In the genomic region with DNA sequence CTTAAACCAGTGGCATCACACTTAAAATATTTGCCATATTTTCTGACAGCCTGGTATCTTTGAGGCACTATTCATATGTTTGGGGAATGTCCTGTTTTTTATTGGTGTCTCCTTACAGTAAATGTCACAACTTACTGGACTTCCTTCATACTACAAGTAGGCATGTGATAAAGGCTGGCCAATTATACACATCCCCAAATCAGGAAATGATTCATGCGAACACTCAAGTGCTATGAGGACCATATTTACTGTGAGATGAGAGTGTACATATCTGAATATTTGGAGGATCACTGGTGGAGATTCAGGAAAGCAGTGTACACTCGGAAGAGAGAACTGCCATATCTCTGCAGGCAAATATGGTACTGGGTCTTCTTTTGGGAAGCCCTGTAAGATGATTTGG, we compare ENCODE assay signal across 23 cellular contexts.
DNase-seq lines count a peak whose midpoint lies in the region; ATAC-seq, FAIRE-seq and TF ChIP-seq lines count a peak whose summit lies in the region.
"Had no signal": no experiment of that assay in that cellular context is flagged by ENCODE, and none has a peak within 500 bp of the region (broad histone marks: within the 10 kb centered on the region; RNA-seq: fewer than 3 reads in every experiment).

No MANE protein-coding gene starts in this region.

- no peak overlapping the region for H2AK9ac ChIP-seq in IMR-90 (replicated peaks; ENCODE audit: low read depth, low read length, poor library complexity)

- TF ChIP-seq CTCF in IMR-90 (conservative IDR thresholded peaks at IDR 0.05; ENCODE audit: low read depth, low read length) (no peak), bronchial epithelial cell (IDR thresholded peaks at IDR 0.05; ENCODE audit: insufficient read depth, low read length, severe bottlenecking) (no peak)

- H4K91ac ChIP-seq in IMR-90 (ENCODE audit: insufficient read depth, low read depth, low read length) = no peak overlapping the region

- in situ Hi-C loops in IMR-90 (cut with MboI; ENCODE audit: low sequenced_read_pairs) = no loop called here

- no peak overlapping the region for H3K4me2 ChIP-seq in IMR-90 (ENCODE audit: low read depth, low read length)
- H3K4me2 ChIP-seq: BLaER1 treated with 17β-estradiol and CSF1 and Interleukin-3, amounts not matched to agents 10 nM and 100 nM; PC-9 had no signal

- H3K9me3 ChIP-seq in IMR-90 (ENCODE audit: control insufficient read depth, insufficient read depth, low read length) = no peaks in the 10 kb centered on the region
- H3K9me3 ChIP-seq: MG63 had no signal

- no peaks in the 10 kb centered on the region for H3K79me1 ChIP-seq in IMR-90 (ENCODE audit: low read depth in 1 of 2, low read length in 2 of 2)

- H3K23ac ChIP-seq in IMR-90 (ENCODE audit: low read depth, low read length) = no peak overlapping the region

- BruUV-seq in IMR-90 (replicated peaks; lab: Mats Ljungman, UMichigan) = no TSS peak

- no peak overlapping the region for H3K18ac ChIP-seq in IMR-90 (ENCODE audit: low read depth, low read length)

- H2BK5ac ChIP-seq in IMR-90 (ENCODE audit: low read depth, low read length, poor library complexity, severe bottlenecking) = no peak overlapping the region

- no peak for TF ChIP-seq RAD21 in IMR-90 (IDR thresholded peaks at IDR 0.05; ENCODE audit: low read length)

- no peaks in the 10 kb centered on the region for H3K4me1 ChIP-seq in IMR-90 (ENCODE audit: control insufficient read depth, insufficient read depth, low read length)

- no peak overlapping the region for H3K14ac ChIP-seq in IMR-90 (replicated peaks; ENCODE audit: low read depth, low read length)

- no peak overlapping the region for H3K56ac ChIP-seq in IMR-90 (ENCODE audit: extremely low read depth, insufficient read depth, low read length)

- H2BK120ac ChIP-seq in IMR-90 (ENCODE audit: low read depth, low read length) = no peak overlapping the region

- H3K36me3 ChIP-seq in IMR-90 (ENCODE audit: control insufficient read depth, insufficient read depth, low read length) (no peaks in the 10 kb centered on the region), bronchial epithelial cell (ENCODE audit: control insufficient read depth, insufficient read depth, low read length) (no peaks in the 10 kb centered on the region)
- H3K36me3 ChIP-seq: BLaER1 treated with 17β-estradiol and CSF1 and Interleukin-3, amounts not matched to agents 10 nM and 100 nM; MG63 had no signal

- no peak for TF ChIP-seq POLR2A in IMR-90 (IDR thresholded peaks at IDR 0.05; ENCODE audit: low read depth, low read length)

- dilution Hi-C loops in IMR-90 (cut with HindIII; ENCODE audit: low sequenced_read_pairs, unreplicated experiment) = no loop called here

- no peaks in the 10 kb centered on the region for H3K27me3 ChIP-seq in IMR-90 (ENCODE audit: control insufficient read depth, insufficient read depth, low read length)
- H3K27me3 ChIP-seq in bronchial epithelial cell (ENCODE audit: control insufficient read depth, insufficient read depth, low read length) = no peaks in the 10 kb centered on the region
- H3K27me3 ChIP-seq: BLaER1 treated with 17β-estradiol and CSF1 and Interleukin-3, amounts not matched to agents 10 nM and 100 nM; MG63 had no signal

- H2BK20ac ChIP-seq in IMR-90 (ENCODE audit: low read depth, low read length) = no peak overlapping the region

- H4K5ac ChIP-seq in IMR-90 (ENCODE audit: low read depth, low read length) = no peak overlapping the region

- no peak for FAIRE-seq in bronchial epithelial cell (lab: Jason Lieb, UNC)
- FAIRE-seq: GM12878 had no signal

- no peak overlapping the region for H3K9ac ChIP-seq in IMR-90 (ENCODE audit: low read depth, low read length)
- H3K9ac ChIP-seq: BLaER1 treated with 17β-estradiol and CSF1 and Interleukin-3, amounts not matched to agents 10 nM and 100 nM had no signal

- H3K4ac ChIP-seq in IMR-90 (ENCODE audit: low read depth, low read length) = no peak overlapping the region

- POLR2A ChIA-PET in IMR-90 (lab: Charles Lee; ENCODE audit: unreplicated experiment) = no interaction called here

- no peak overlapping the region for H2AK5ac ChIP-seq in IMR-90 (ENCODE audit: low read depth, low read length)

- H4K8ac ChIP-seq in IMR-90 (ENCODE audit: low read depth in 2 of 2, low read length in 2 of 2) = no peak overlapping the region

- peak; percentile 0 for DNase-seq in COLO829 (ENCODE audit: low spot score)
- peak; percentile 7 for DNase-seq in EH (ENCODE audit: low read depth)
- DNase-seq in IMR-90 = peak; percentile 7
- peak; percentile 7 for DNase-seq in bronchial epithelial cell (ENCODE audit: low read depth)
- DNase-seq in nucleus accumbens (lab: John Stamatoyannopoulos, UW) = no peak
- DNase-seq in activated gamma-delta T cell treated with Interleukin-2 at 50 U/mL for 16 hours = no peak
- no peak for DNase-seq in head of caudate nucleus
- DNase-seq: CD4-positive, alpha-beta memory T cell; H9; Karpas-422; MG63; NCI-H1092 treated with DMSO at 0.1 percent for 48 hours; NCI-H1436 treated with DMSO at 0.1 percent for 48 hours; NCI-H1930; NCI-H2227 treated with DMSO at 0.1 percent for 48 hours; NCI-H524 treated with DMSO at 0.1 percent for 48 hours; PC-9; SHP77 treated with DMSO at 0.1 percent for 48 hours; T-helper 2 cell had no signal

- H2BK15ac ChIP-seq in IMR-90 (ENCODE audit: low read depth, low read length) = no peak overlapping the region

- CTCF ChIA-PET in IMR-90 (lab: Yijun Ruan, JAX) = no interaction called here

- H4K20me1 ChIP-seq in IMR-90 (ENCODE audit: insufficient read depth, low read length) = no peaks in the 10 kb centered on the region
- H4K20me1 ChIP-seq: BLaER1 treated with 17β-estradiol and CSF1 and Interleukin-3, amounts not matched to agents 10 nM and 100 nM had no signal

- intact Hi-C loops in IMR-90 (cut with micrococcal nuclease) = no loop called here
- intact Hi-C loops in head of caudate nucleus (cut with DNase I) = no loop called here

- no peaks in the 10 kb centered on the region for H3K9me1 ChIP-seq in IMR-90 (ENCODE audit: insufficient read depth, low read length)

- no CpG with 5 or more reads among the region's 2 CpGs for WGBS in IMR-90 (ENCODE audit: extremely low coverage in 2 of 2, insufficient read length in 1 of 2), 2 experiments

- H3K4me3 ChIP-seq in IMR-90 (ENCODE audit: insufficient read depth, low read depth, low read length) (no peak overlapping the region), bronchial epithelial cell (ENCODE audit: low read depth, low read length) (no peak overlapping the region)
- H3K4me3 ChIP-seq: BLaER1 treated with 17β-estradiol and CSF1 and Interleukin-3, amounts not matched to agents 10 nM and 100 nM; GM12878; MG63; PC-9; SK-N-MC had no signal

- H2AFZ ChIP-seq in IMR-90 (replicated peaks; ENCODE audit: low read length, poor library complexity) = no peak overlapping the region
- H2AFZ ChIP-seq: PC-9 had no signal

- no peak for ATAC-seq in IMR-90 (ENCODE audit: low read depth)
- ATAC-seq: GM12878 had no signal

- H3K27ac ChIP-seq in IMR-90 (ENCODE audit: insufficient read depth, low read length) = no peak overlapping the region
- H3K27ac ChIP-seq: BLaER1 treated with 17β-estradiol and CSF1 and Interleukin-3, amounts not matched to agents 10 nM and 100 nM; PC-9; RWPE1; SK-N-MC had no signal

TF ChIP-seq in IMR-90, 13 proteins besides CTCF, POLR2A, EP300 and RAD21:
- TF ChIP-seq RFX5 (IDR thresholded peaks at IDR 0.05; ENCODE audit: low read depth, low read length) = no peak
- TF ChIP-seq, protein P1, sequence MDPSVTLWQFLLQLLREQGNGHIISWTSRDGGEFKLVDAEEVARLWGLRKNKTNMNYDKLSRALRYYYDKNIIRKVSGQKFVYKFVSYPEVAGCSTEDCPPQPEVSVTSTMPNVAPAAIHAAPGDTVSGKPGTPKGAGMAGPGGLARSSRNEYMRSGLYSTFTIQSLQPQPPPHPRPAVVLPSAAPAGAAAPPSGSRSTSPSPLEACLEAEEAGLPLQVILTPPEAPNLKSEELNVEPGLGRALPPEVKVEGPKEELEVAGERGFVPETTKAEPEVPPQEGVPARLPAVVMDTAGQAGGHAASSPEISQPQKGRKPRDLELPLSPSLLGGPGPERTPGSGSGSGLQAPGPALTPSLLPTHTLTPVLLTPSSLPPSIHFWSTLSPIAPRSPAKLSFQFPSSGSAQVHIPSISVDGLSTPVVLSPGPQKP (IDR thresholded peaks at IDR 0.05; ENCODE audit: borderline replicate concordance, low read depth, low read length) = no peak
- no peak for TF ChIP-seq MAZ (IDR thresholded peaks at IDR 0.05; ENCODE audit: borderline replicate concordance, low read depth, low read length)
- TF ChIP-seq BHLHE40 (IDR thresholded peaks at IDR 0.05; ENCODE audit: low read depth, low read length) = no peak
- TF ChIP-seq CEBPB (IDR thresholded peaks at IDR 0.05; ENCODE audit: low read depth, low read length) = no peak
- no peak for TF ChIP-seq SMC3 (IDR thresholded peaks at IDR 0.05; ENCODE audit: low read depth, low read length)
- no peak for TF ChIP-seq USF2 (IDR thresholded peaks at IDR 0.05; ENCODE audit: low read depth, low read length)
- no peak for TF ChIP-seq MAFK (IDR thresholded peaks at IDR 0.05; ENCODE audit: low read depth, low read length)
- TF ChIP-seq MXI1 (IDR thresholded peaks at IDR 0.05; ENCODE audit: borderline replicate concordance, low read depth, low read length) = no peak
- TF ChIP-seq NFE2L2 (IDR thresholded peaks at IDR 0.05; ENCODE audit: low read depth, low read length) = no peak
- no peak for TF ChIP-seq CHD1 (IDR thresholded peaks at IDR 0.05; ENCODE audit: low read depth, low read length)
- no peak for TF ChIP-seq RCOR1 (IDR thresholded peaks at IDR 0.05; ENCODE audit: insufficient replicate concordance, low read length)
- TF ChIP-seq FOS (IDR thresholded peaks at IDR 0.05; ENCODE audit: low read depth, low read length) = no peak
TF ChIP-seq in IMR-90: peak in this region for 0.

Comparison
In these comparisons a context has a peak if more than half of its experiments do, and no peak if none do; other contexts are left out.
1. DNase-seq: peak in COLO829 (single experiment), EH (single experiment), IMR-90 (single experiment) and bronchial epithelial cell (single experiment); none in nucleus accumbens (0 of 56), activated gamma-delta T cell treated with Interleukin-2 at 50 U/mL for 16 hours (single experiment) and head of caudate nucleus (0 of 42).